ENCODE assay signal across 8 cellular contexts in the genomic region with DNA sequence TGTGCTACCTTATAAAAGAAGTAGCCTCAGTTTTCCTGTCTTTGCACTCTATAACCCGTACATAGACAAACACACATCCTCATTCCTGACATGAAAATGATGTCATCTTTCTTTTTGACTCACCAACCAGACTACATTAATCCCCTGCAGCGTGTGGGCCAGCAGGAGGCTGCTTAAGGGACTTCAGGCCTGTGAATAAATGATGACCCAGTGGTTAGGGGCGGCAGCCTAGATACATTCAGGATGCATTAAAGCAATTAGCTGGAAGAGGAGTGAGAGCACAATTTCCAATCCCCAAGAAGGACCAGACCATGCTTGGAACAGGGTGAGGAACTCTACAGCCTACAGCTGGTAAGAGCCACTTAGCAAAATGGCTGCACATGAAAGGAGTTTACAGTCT. TPM values are rescaled to one million over a fixed set of nuclear protein-coding genes. Genes with fewer than 3 reads are reported as not detected.
A peak's percentile ranks its signal among the peaks of the same experiment; 100 is the strongest.
DNase-seq lines count a peak whose midpoint lies in the region; ATAC-seq and TF ChIP-seq lines count a peak whose summit lies in the region.

No MANE protein-coding gene starts in this region.

- H3K9me3 Mint-ChIP-seq in MCF 10A (ENCODE audit: unreplicated experiment), result no peaks in the 10 kb centered on the region
- no peaks in the 10 kb centered on the region for H3K9me3 Mint-ChIP-seq in T-helper 2 cell treated with Interferon-gamma antibody and Interleukin-4, amounts not matched to agents 5 μg/mL and 100 μg/mL, for 36 hours

- H3K4me3 Mint-ChIP-seq in MCF 10A (ENCODE audit: unreplicated experiment), result no peak overlapping the region
- no peak overlapping the region for H3K4me3 Mint-ChIP-seq in T-helper 2 cell treated with Interferon-gamma antibody and Interleukin-4, amounts not matched to agents 5 μg/mL and 100 μg/mL, for 36 hours

- POLR2A ChIA-PET in MCF 10A (lab: Yijun Ruan, JAX), result interaction anchor here (1.0 to 1.1 kb wide), 2 partner anchors 14 to 57 kb away, joined by 3 to 4 read pairs; no protein-coding TSS in a partner anchor

- H3K27me3 ChIP-seq in breast epithelium, result no peaks in the 10 kb centered on the region
- H3K27me3 ChIP-seq in uterus, result no peaks in the 10 kb centered on the region

- TF ChIP-seq CTCF in MCF 10A (IDR thresholded peaks at IDR 0.05; ENCODE audit: unreplicated experiment) (no peak), breast epithelium (IDR thresholded peaks at IDR 0.05) (no peak), uterus (IDR thresholded peaks at IDR 0.05) (no peak)

- CTCF ChIA-PET in MCF 10A (lab: Yijun Ruan, JAX), result interaction anchor here (0.6 to 1.2 kb wide), 6 partner anchors 15 to 240 kb away, joined by 3 to 5 read pairs (median 3); no protein-coding TSS in a partner anchor

- H3K9me3 ChIP-seq in breast epithelium (no peaks in the 10 kb centered on the region), uterus (no peaks in the 10 kb centered on the region)

- ATAC-seq in HG02885 (IDR thresholded peaks at IDR 0.05; ENCODE audit: poor library complexity, unreplicated experiment) (peak; percentile 85), HG03135 (IDR thresholded peaks at IDR 0.05; ENCODE audit: unreplicated experiment) (no peak)

- TF ChIP-seq POLR2A in breast epithelium (IDR thresholded peaks at IDR 0.05) (no peak), uterus (IDR thresholded peaks at IDR 0.05) (no peak)

- H3K27me3 Mint-ChIP-seq in MCF 10A (ENCODE audit: insufficient read depth, unreplicated experiment), result no peaks in the 10 kb centered on the region
- no peaks in the 10 kb centered on the region for H3K27me3 Mint-ChIP-seq in T-helper 2 cell treated with Interferon-gamma antibody and Interleukin-4, amounts not matched to agents 5 μg/mL and 100 μg/mL, for 36 hours (ENCODE audit: low read depth)

- H3K4me3 ChIP-seq in breast epithelium (no peak overlapping the region), skeletal muscle cell (ENCODE audit: low read depth, low read length) (no peak overlapping the region), uterus (no peak overlapping the region)

- H3K4me1 ChIP-seq in breast epithelium, result no peaks in the 10 kb centered on the region
- peaks cover 0 to 2% of the 10 kb centered on the region in 2 donors for H3K4me1 ChIP-seq in uterus

- no peaks in the 10 kb centered on the region for H3K36me3 ChIP-seq in breast epithelium
- H3K36me3 ChIP-seq in uterus, result no peaks in the 10 kb centered on the region

- H3K27ac ChIP-seq in breast epithelium (no peak overlapping the region), uterus (no peak overlapping the region)

- intact Hi-C loops in MCF 10A (cut with micrococcal nuclease) (no loop called here), breast epithelium (cut with DNase I; ENCODE audit: low total_unique reads) (no loop called here), uterus (cut with DNase I; ENCODE audit: low total_unique reads) (no loop called here)

- H3K4me1 Mint-ChIP-seq in MCF 10A (ENCODE audit: insufficient read depth, unreplicated experiment), result peaks cover 10% of the 10 kb centered on the region
- H3K4me1 Mint-ChIP-seq in T-helper 2 cell treated with Interferon-gamma antibody and Interleukin-4, amounts not matched to agents 5 μg/mL and 100 μg/mL, for 36 hours (ENCODE audit: low read depth), result peaks cover 33% of the 10 kb centered on the region

- no peak overlapping the region for H3K27ac Mint-ChIP-seq in MCF 10A (ENCODE audit: low read depth, unreplicated experiment)
- H3K27ac Mint-ChIP-seq in T-helper 2 cell treated with Interferon-gamma antibody and Interleukin-4, amounts not matched to agents 5 μg/mL and 100 μg/mL, for 36 hours, result no peak overlapping the region

- DNase-seq in MCF 10A (ENCODE audit: unreplicated experiment) (peak; percentile 45), breast epithelium (ENCODE audit: low spot score in 2 of 2) (no peak), skeletal muscle cell (ENCODE audit: low read depth) (peak; percentile 67), NCI-H2081 treated with DMSO at 0.1 percent for 48 hours (lab: John Stamatoyannopoulos, UW) (no peak), uterus (no peak)
- peak; percentile 44 for DNase-seq in T-helper 2 cell treated with Interferon-gamma antibody and Interleukin-4, amounts not matched to agents 5 μg/mL and 100 μg/mL, for 36 hours (ENCODE audit: low spot score)

- no peaks in the 10 kb centered on the region for H3K36me3 Mint-ChIP-seq in MCF 10A (ENCODE audit: insufficient read depth, unreplicated experiment)
- no peaks in the 10 kb centered on the region for H3K36me3 Mint-ChIP-seq in T-helper 2 cell treated with Interferon-gamma antibody and Interleukin-4, amounts not matched to agents 5 μg/mL and 100 μg/mL, for 36 hours (ENCODE audit: low read depth)

- BruUV-seq in MCF 10A (replicated peaks; lab: Mats Ljungman, UMichigan), result no TSS peak

RNA-seq across cellular contexts. Expression of a gene that starts 57.3 kb away (rescaled TPM):
- total RNA-seq in MCF 10A (2022) (40.1 and 51.8 TPM in 2 replicates), breast epithelium (10 to 100 TPM; 21.0 to 40.7 (median 37.3) TPM), uterus (10 to 100 TPM; 20.9 to 96.0 (median 39.4) TPM)

Comparison
In these comparisons a context has a peak if more than half of its experiments do, and no peak if none do; other contexts are left out.
1. DNase-seq: peak in MCF 10A (single experiment), T-helper 2 cell treated with Interferon-gamma antibody and Interleukin-4, amounts not matched to agents 5 μg/mL and 100 μg/mL, for 36 hours (single experiment) and skeletal muscle cell (single experiment); none in breast epithelium (0 of 2), NCI-H2081 treated with DMSO at 0.1 percent for 48 hours (single experiment) and uterus (0 of 2).